Comparison of ENCODE assay signal across 9 cellular contexts in the genomic region with DNA sequence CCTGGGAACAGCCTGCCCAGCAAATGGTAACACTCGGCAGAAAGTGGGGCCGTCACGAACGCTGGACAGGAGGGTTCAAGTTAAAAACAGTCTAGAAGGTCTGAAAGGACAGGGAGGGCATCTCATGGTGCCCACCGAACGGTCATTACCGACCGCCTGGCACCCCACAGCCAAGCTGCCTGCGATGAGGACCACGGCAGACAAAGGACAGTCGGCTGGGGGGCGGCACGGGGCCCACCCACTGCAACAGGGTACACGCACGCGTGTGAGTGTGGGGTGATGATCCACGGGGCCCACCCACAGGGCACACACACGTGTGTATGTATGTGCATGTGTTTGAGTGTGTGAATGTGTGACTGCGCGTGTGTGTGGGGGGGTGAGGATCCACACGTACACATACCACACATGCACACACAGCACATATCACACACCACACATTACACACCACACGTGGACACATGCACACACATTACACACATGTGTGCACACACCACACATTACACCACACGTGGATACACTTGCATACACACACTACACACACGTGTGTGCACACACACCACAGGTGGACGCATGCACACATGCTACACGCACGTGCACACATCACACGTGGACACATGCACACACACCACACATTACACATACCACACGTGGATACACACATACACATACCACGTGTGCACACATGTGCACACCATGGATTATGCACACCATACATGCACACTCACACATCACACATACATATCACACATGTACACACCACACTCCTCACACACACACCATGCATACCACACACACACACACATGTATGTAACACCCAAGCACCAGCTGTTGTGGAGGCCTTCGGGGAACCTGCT.
DNase-seq lines count a peak whose midpoint lies in the region; ATAC-seq, FAIRE-seq and TF ChIP-seq lines count a peak whose summit lies in the region.
"Had no signal": no experiment of that assay in that cellular context is flagged by ENCODE, and none has a peak within 500 bp of the region (broad histone marks: within the 10 kb centered on the region; RNA-seq: fewer than 3 reads in every experiment).

No MANE protein-coding gene starts in this region.

- POLR2A ChIA-PET in activated B cell treated with CpG ODN at 0.5 μM for 24 hours (lab: Charles Lee), result no interaction called here

- H3K4me1 ChIP-seq in kidney (ENCODE audit: control insufficient read depth in 1 of 2, insufficient read depth in 1 of 2, low read depth in 1 of 2, low read length in 2 of 2), result peaks cover 0 to 6% of the 10 kb centered on the region in 2 donors
- H3K4me1 ChIP-seq in thoracic aorta (ENCODE audit: control insufficient read depth in 1 of 2, low read depth in 2 of 2), result peaks cover 0 to 5% of the 10 kb centered on the region in 2 donors

- H3K9me3 ChIP-seq in kidney (ENCODE audit: control insufficient read depth in 1 of 2, low read length in 2 of 2) (no peaks in the 10 kb centered on the region), thoracic aorta (no peaks in the 10 kb centered on the region)

- H3K27me3 ChIP-seq in thoracic aorta (replicated peaks; ENCODE audit: insufficient read depth), result no peaks in the 10 kb centered on the region

- no peak for ATAC-seq in activated T-cell treated with anti-CD3 and anti-CD28 coated beads, Interleukin-2, amount 50 U/mL, for 72 hours (replicated peaks in 1 of 2)
- ATAC-seq in activated B cell treated with CpG ODN at 0.5 μM for 24 hours (ENCODE audit: low read depth), result no peak
- ATAC-seq in thoracic aorta (ENCODE audit: insufficient number of reproducible peaks, low FRiP score, low read depth), result no peak
- no peak for ATAC-seq in HG02798 (IDR thresholded peaks at IDR 0.05; ENCODE audit: poor library complexity, unreplicated experiment)

- H3K27me3 Mint-ChIP-seq in activated T-cell treated with anti-CD3 and anti-CD28 coated beads, Interleukin-2, amount 50 U/mL, for 72 hours (ENCODE audit: low read depth), result no peaks in the 10 kb centered on the region
- H3K27me3 Mint-ChIP-seq in activated B cell treated with CpG ODN at 0.5 μM for 24 hours, result no peaks in the 10 kb centered on the region

- H3K4me3 Mint-ChIP-seq in activated T-cell treated with anti-CD3 and anti-CD28 coated beads, Interleukin-2, amount 50 U/mL, for 72 hours, result peak overlapping the region; percentile 87 to 94
- peak overlapping the region; percentile 73 for H3K4me3 Mint-ChIP-seq in activated B cell treated with CpG ODN at 0.5 μM for 24 hours

- H3K9me3 Mint-ChIP-seq in activated T-cell treated with anti-CD3 and anti-CD28 coated beads, Interleukin-2, amount 50 U/mL, for 72 hours, result peaks cover 3 to 4% of the 10 kb centered on the region in 2 donors
- no peaks in the 10 kb centered on the region for H3K9me3 Mint-ChIP-seq in activated B cell treated with CpG ODN at 0.5 μM for 24 hours

- TF ChIP-seq CTCF in activated B cell treated with CpG ODN at 0.5 μM for 24 hours (IDR thresholded peaks at IDR 0.05), result no peak
- no peak for TF ChIP-seq CTCF in kidney (IDR thresholded peaks at IDR 0.05; ENCODE audit: borderline replicate concordance, extremely low read depth, insufficient read depth)
- no peak for TF ChIP-seq CTCF in thoracic aorta (IDR thresholded peaks at IDR 0.05)

- no peak overlapping the region for H3K27ac ChIP-seq in kidney (ENCODE audit: low read depth in 2 of 2, low read length in 2 of 2)
- H3K27ac ChIP-seq in thoracic aorta, result no peak overlapping the region

- FAIRE-seq in kidney (lab: Jason Lieb, UNC), result no peak

- peaks cover 29 to 54% of the 10 kb centered on the region in 2 donors for H3K36me3 ChIP-seq in kidney (ENCODE audit: control insufficient read depth in 1 of 2, insufficient read depth in 2 of 2, low read length in 2 of 2)
- peaks cover 62% of the 10 kb centered on the region for H3K36me3 ChIP-seq in thoracic aorta

- DNase-seq in activated T-cell treated with anti-CD3 and anti-CD28 coated beads, Interleukin-2, amount 50 U/mL, for 72 hours, result no peak
- no peak for DNase-seq in activated T-cell treated with anti-CD3 and anti-CD28 coated beads for 4 hours
- DNase-seq in activated B cell treated with CpG ODN at 0.5 μM for 24 hours, result no peak
- DNase-seq in kidney, result peak; percentile 66
- no peak for DNase-seq in thoracic aorta (ENCODE audit: low spot score)
- no peak for DNase-seq in GM19238 (ENCODE audit: insufficient read length, low spot score)
- DNase-seq in NCI-H187 treated with DMSO at 0.1 percent for 48 hours (lab: John Stamatoyannopoulos, UW), result no peak
- DNase-seq: NCI-H2081 treated with DMSO at 0.1 percent for 48 hours had no signal

- H3K4me3 ChIP-seq in kidney (ENCODE audit: low read length in 2 of 2) (no peak overlapping the region), thoracic aorta (peak overlapping the region; percentile 50)

- intact Hi-C loops in activated B cell treated with CpG ODN at 0.5 μM for 24 hours (cut with micrococcal nuclease) (loop anchor here (1.0 to 5.0 kb wide), 6 partner anchors 63 to 444 kb away; a partner anchor contains a TSS), kidney (cut with DNase I) (no loop called here)

- peak overlapping the region; percentile 86 for H3K27ac Mint-ChIP-seq in activated T-cell treated with anti-CD3 and anti-CD28 coated beads, Interleukin-2, amount 50 U/mL, for 72 hours
- peak overlapping the region; percentile 85 for H3K27ac Mint-ChIP-seq in activated B cell treated with CpG ODN at 0.5 μM for 24 hours

- no peak overlapping the region for H3K9ac ChIP-seq in kidney (ENCODE audit: low read length in 2 of 2)

- CTCF ChIA-PET in activated B cell treated with CpG ODN at 0.5 μM for 24 hours (lab: Charles Lee), result interaction anchor here (0.6 to 2.4 kb wide), 5 partner anchors 17 to 341 kb away, joined by 3 to 12 read pairs (median 5); no protein-coding TSS in a partner anchor

- H3K4me1 Mint-ChIP-seq in activated T-cell treated with anti-CD3 and anti-CD28 coated beads, Interleukin-2, amount 50 U/mL, for 72 hours (ENCODE audit: low read depth), result peaks cover 27% of the 10 kb centered on the region
- H3K4me1 Mint-ChIP-seq in activated B cell treated with CpG ODN at 0.5 μM for 24 hours, result peaks cover 43% of the 10 kb centered on the region

- H3K36me3 Mint-ChIP-seq in activated T-cell treated with anti-CD3 and anti-CD28 coated beads, Interleukin-2, amount 50 U/mL, for 72 hours (ENCODE audit: insufficient read depth in 2 of 2), result peaks cover 1 to 2% of the 10 kb centered on the region in 2 donors
- no peaks in the 10 kb centered on the region for H3K36me3 Mint-ChIP-seq in activated B cell treated with CpG ODN at 0.5 μM for 24 hours (ENCODE audit: low read depth)
